Comparison of ENCODE assay signal across 16 cellular contexts in the genomic region with DNA sequence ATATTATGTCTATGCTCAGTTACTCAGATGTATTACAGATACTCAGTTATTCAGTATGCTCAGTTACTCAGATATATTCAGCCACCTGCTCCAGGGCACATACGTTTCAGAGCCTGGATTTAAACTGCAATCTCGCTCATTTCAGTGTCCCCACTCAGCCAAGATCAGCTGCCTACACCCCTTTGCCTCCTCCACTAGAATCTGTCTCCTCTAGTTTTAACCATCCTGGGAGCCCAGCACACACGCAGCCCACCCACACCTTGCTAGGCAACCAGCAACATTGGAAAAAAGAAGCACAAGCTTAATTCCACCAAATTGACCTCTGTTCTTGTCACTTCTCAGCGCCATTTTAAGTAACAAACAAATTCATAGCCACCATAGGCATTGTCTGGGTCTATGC.
DNase-seq lines count a peak whose midpoint lies in the region; ATAC-seq and TF ChIP-seq lines count a peak whose summit lies in the region.
"Had no signal": no experiment of that assay in that cellular context is flagged by ENCODE, and none has a peak within 500 bp of the region (broad histone marks: within the 10 kb centered on the region; RNA-seq: fewer than 3 reads in every experiment).

No MANE protein-coding gene starts in this region.

- no peaks in the 10 kb centered on the region for H3K79me2 ChIP-seq in neural progenitor cell (ENCODE audit: low read depth)

- peak overlapping the region; percentile 25 for H3K27ac Mint-ChIP-seq in neural progenitor cell
- H3K27ac Mint-ChIP-seq: B cell; CD4-positive, alpha-beta T cell; CD8-positive, alpha-beta T cell had no signal

- TF ChIP-seq EP300 in gastroesophageal sphincter (IDR thresholded peaks at IDR 0.05): no peak

- WGBS in gastroesophageal sphincter (ENCODE audit: low coverage in 1 of 2), 2 donors: 74 to 100% methylated on average over 2 to 3 of the region's 4 CpGs
- WGBS in body of pancreas, 2 donors: 54 to 57% methylated on average over 4 of the region's 4 CpGs

- TF ChIP-seq POLR2A in gastroesophageal sphincter (IDR thresholded peaks at IDR 0.05): no peak
- no peak for TF ChIP-seq POLR2A in body of pancreas (IDR thresholded peaks at IDR 0.05)

- H3K4me3 ChIP-seq in adipocyte (ENCODE audit: low read length) (peak overlapping the region; percentile 11), neural progenitor cell (no peak overlapping the region), gastroesophageal sphincter (no peak overlapping the region), body of pancreas (no peak overlapping the region)
- H3K4me3 ChIP-seq: BLaER1 treated with 17β-estradiol and CSF1 and Interleukin-3, amounts not matched to agents 10 nM and 100 nM had no signal

- H3K4me3 Mint-ChIP-seq in neural progenitor cell: no peak overlapping the region
- H3K4me3 Mint-ChIP-seq: B cell; CD4-positive, alpha-beta T cell; CD8-positive, alpha-beta T cell had no signal

- H3K4me1 Mint-ChIP-seq in neural progenitor cell: no peaks in the 10 kb centered on the region
- H3K4me1 Mint-ChIP-seq: B cell had no signal

- peaks cover 2% of the 10 kb centered on the region for H3K27me3 Mint-ChIP-seq in neural progenitor cell (ENCODE audit: insufficient read depth, low read depth)
- H3K27me3 Mint-ChIP-seq: B cell had no signal

- H3K9me3 ChIP-seq in adipocyte (ENCODE audit: control insufficient read depth, low read length) (no peaks in the 10 kb centered on the region), neural progenitor cell (ENCODE audit: low read depth) (no peaks in the 10 kb centered on the region), gastroesophageal sphincter (no peaks in the 10 kb centered on the region), body of pancreas (no peaks in the 10 kb centered on the region)
- H3K9me3 ChIP-seq: BLaER1 treated with 17β-estradiol and CSF1 and Interleukin-3, amounts not matched to agents 10 nM and 100 nM; Caco-2 had no signal

- H3K4me2 ChIP-seq in neural progenitor cell: no peak overlapping the region
- H3K4me2 ChIP-seq: BLaER1 treated with 17β-estradiol and CSF1 and Interleukin-3, amounts not matched to agents 10 nM and 100 nM had no signal

- DNase-seq in adipocyte (ENCODE audit: low read depth) (no peak), neural progenitor cell (ENCODE audit: low spot score) (no peak), body of pancreas (no peak)
- DNase-seq: 8988T; ACHN; Caco-2; Calu3; CD4-positive, alpha-beta T cell; CD8-positive, alpha-beta T cell; DMS79 treated with DMSO at 0.1 percent for 48 hours; GF-D8 had no signal

- H3F3A ChIP-seq in neural progenitor cell (ENCODE audit: low read depth): no peaks in the 10 kb centered on the region

- peak overlapping the region; percentile 16 for H3K9ac ChIP-seq in adipocyte (ENCODE audit: low read length)
- no peak overlapping the region for H3K9ac ChIP-seq in neural progenitor cell
- H3K9ac ChIP-seq: BLaER1 treated with 17β-estradiol and CSF1 and Interleukin-3, amounts not matched to agents 10 nM and 100 nM had no signal

- H3K36me3 ChIP-seq in adipocyte (ENCODE audit: control insufficient read depth, insufficient read depth, low read length, severe bottlenecking) (no peaks in the 10 kb centered on the region), neural progenitor cell (no peaks in the 10 kb centered on the region), gastroesophageal sphincter (no peaks in the 10 kb centered on the region), body of pancreas (replicated peaks in 1 of 2; ENCODE audit: insufficient read depth in 1 of 2, low read depth in 2 of 2) (no peaks in the 10 kb centered on the region)
- H3K36me3 ChIP-seq: BLaER1 treated with 17β-estradiol and CSF1 and Interleukin-3, amounts not matched to agents 10 nM and 100 nM had no signal

- H3K9me3 Mint-ChIP-seq in neural progenitor cell: peaks cover 1% of the 10 kb centered on the region
- H3K9me3 Mint-ChIP-seq: CD4-positive, alpha-beta T cell; CD8-positive, alpha-beta T cell had no signal

- intact Hi-C loops in body of pancreas (cut with DNase I): no loop called here

- H3K27ac ChIP-seq in neural progenitor cell (no peak overlapping the region), gastroesophageal sphincter (no peak overlapping the region), body of pancreas (no peak overlapping the region)
- H3K27ac ChIP-seq: BLaER1 treated with 17β-estradiol and CSF1 and Interleukin-3, amounts not matched to agents 10 nM and 100 nM; C4-2B had no signal

- H3K36me3 Mint-ChIP-seq in neural progenitor cell: no peaks in the 10 kb centered on the region
- H3K36me3 Mint-ChIP-seq: CD8-positive, alpha-beta T cell had no signal

- ATAC-seq in gastroesophageal sphincter (no peak), body of pancreas (no peak), HG02763 (IDR thresholded peaks at IDR 0.05; ENCODE audit: unreplicated experiment) (no peak)
- ATAC-seq: CD8-positive, alpha-beta T cell had no signal

- H4K20me1 ChIP-seq in neural progenitor cell (ENCODE audit: low read depth): no peaks in the 10 kb centered on the region
- H4K20me1 ChIP-seq: BLaER1 treated with 17β-estradiol and CSF1 and Interleukin-3, amounts not matched to agents 10 nM and 100 nM had no signal

- H3K27me3 ChIP-seq in adipocyte (replicated peaks; ENCODE audit: control insufficient read depth, insufficient read depth, low read length): no peaks in the 10 kb centered on the region
- no peaks in the 10 kb centered on the region for H3K27me3 ChIP-seq in neural progenitor cell
- no peaks in the 10 kb centered on the region for H3K27me3 ChIP-seq in gastroesophageal sphincter
- no peaks in the 10 kb centered on the region for H3K27me3 ChIP-seq in body of pancreas
- H3K27me3 ChIP-seq: BLaER1 treated with 17β-estradiol and CSF1 and Interleukin-3, amounts not matched to agents 10 nM and 100 nM had no signal

- peaks cover 19% of the 10 kb centered on the region for H3K4me1 ChIP-seq in adipocyte (ENCODE audit: control insufficient read depth, insufficient read depth, low read length)
- H3K4me1 ChIP-seq in neural progenitor cell: no peaks in the 10 kb centered on the region
- no peaks in the 10 kb centered on the region for H3K4me1 ChIP-seq in gastroesophageal sphincter
- H3K4me1 ChIP-seq in body of pancreas: no peaks in the 10 kb centered on the region
- H3K4me1 ChIP-seq: BLaER1 treated with 17β-estradiol and CSF1 and Interleukin-3, amounts not matched to agents 10 nM and 100 nM; Caco-2 had no signal

- TF ChIP-seq CTCF in neural progenitor cell (IDR thresholded peaks at IDR 0.05) (no peak), gastroesophageal sphincter (IDR thresholded peaks at IDR 0.05) (no peak), body of pancreas (IDR thresholded peaks at IDR 0.05) (no peak)

- no peak overlapping the region for H2AFZ ChIP-seq in neural progenitor cell (replicated peaks)
